21 cellular contexts compared by ENCODE assay signal in the genomic region with DNA sequence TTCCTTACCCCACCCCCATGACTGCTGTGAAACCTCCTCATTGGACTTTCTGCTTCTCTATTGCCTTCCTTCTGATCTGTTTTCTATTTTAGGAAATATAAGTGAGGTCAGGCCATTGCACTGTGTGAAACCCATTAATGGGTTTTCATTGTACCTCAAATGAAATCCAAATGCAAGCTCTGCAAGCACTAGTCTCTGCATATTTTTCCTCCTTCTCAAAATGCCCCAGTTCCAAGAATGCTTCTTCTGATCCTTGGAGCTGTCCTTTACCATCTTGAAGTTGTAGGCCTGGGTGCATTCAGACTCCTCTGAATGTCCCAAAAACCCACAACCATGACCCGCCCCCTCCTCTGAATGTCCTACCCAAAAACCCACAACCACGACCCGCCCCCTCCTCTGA. TPM values are rescaled to one million over a fixed set of nuclear protein-coding genes. Genes with fewer than 3 reads are reported as not detected.
"Had no signal": no experiment of that assay in that cellular context is flagged by ENCODE, and none has a peak within 500 bp of the region (broad histone marks: within the 10 kb centered on the region; RNA-seq: fewer than 3 reads in every experiment).

No MANE protein-coding gene starts in this region.

- H3K4me3 Mint-ChIP-seq: activated T-cell treated with anti-CD3 and anti-CD28 coated beads, Interleukin-2, amount 50 U/mL, for 24 hours; neural crest cell had no signal

- H3K27ac ChIP-seq: gastroesophageal sphincter, hepatocyte, spleen, testis had no signal

- H3K4me3 ChIP-seq: gastroesophageal sphincter, hepatocyte, spleen, testis had no signal

- H3K36me3 ChIP-seq: gastroesophageal sphincter, spleen had no signal

- H3K4me1 ChIP-seq: gastroesophageal sphincter had no signal

- DNase-seq: activated CD4-positive, alpha-beta T cell treated with anti-CD3 and anti-CD28 coated beads for 1 hour; activated gamma-delta T cell treated with Interleukin-2 at 50 U/mL for 16 hours; activated naive CD8-positive, alpha-beta T cell treated with anti-CD3 and anti-CD28 coated beads, Interleukin-2, amount 10 ng/mL, durations not matched to agents 7 days and 5 days; activated T-cell treated with anti-CD3 and anti-CD28 coated beads, Interleukin-2, amount 50 U/mL, for 24 hours; aorta; kidney glomerular epithelial cell; mesendoderm; spleen; stimulated activated CD4-positive, alpha-beta T cell treated with anti-CD3 and anti-CD28 coated beads, Interleukin-1b, Interleukin-23, amount 100 ng/mL, for 48 hours; stimulated activated naive CD4-positive, alpha-beta T cell treated with Interleukin-2 at 50 U/mL for 16 hours; testis had no signal

- H3K79me2 ChIP-seq: hepatocyte had no signal

- H2AFZ ChIP-seq: hepatocyte had no signal

- H3K4me2 ChIP-seq: hepatocyte had no signal

- H3K27me3 ChIP-seq: gastroesophageal sphincter, hepatocyte, spleen, testis had no signal

- H3K9me3 Mint-ChIP-seq: activated T-cell treated with anti-CD3 and anti-CD28 coated beads, Interleukin-2, amount 50 U/mL, for 24 hours had no signal

- ATAC-seq: gastroesophageal sphincter, sciatic nerve had no signal

RNA-seq across cellular contexts. Expression of a gene that starts 8.2 kb away (rescaled TPM):
- total RNA-seq: activated naive CD8-positive, alpha-beta T cell treated with anti-CD3 and anti-CD28 coated beads, Interleukin-2, amount 10 ng/mL, durations not matched to agents 7 days and 5 days; gastroesophageal sphincter; neural crest cell; osteocyte had no signal
- polyA plus RNA-seq: aorta, liver had no signal

RNA-seq across cellular contexts. Expression of a gene that starts 55.3 kb away (rescaled TPM):
- total RNA-seq: activated CD8-positive, alpha-beta memory T cell treated with anti-CD3 and anti-CD28 coated beads for 36 hours; activated naive CD8-positive, alpha-beta T cell treated with anti-CD3 and anti-CD28 coated beads, Interleukin-2, amount 10 ng/mL, durations not matched to agents 7 days and 5 days; fibroblast of lung; neural crest cell; osteocyte; pulmonary artery endothelial cell; sciatic nerve; ureter had no signal
- polyA plus RNA-seq: aorta, fibroblast of lung, liver had no signal
